In genomic region chr20:6925744-6926278, GRCh38 we compare ENCODE assay signal across 29 cellular contexts.
"Had no signal": no experiment of that assay in that cellular context is flagged by ENCODE, and none has a peak within 500 bp of the region (broad histone marks: within the 10 kb centered on the region; RNA-seq: fewer than 3 reads in every experiment).

No MANE protein-coding gene starts in this region.

- H3K36me3 Mint-ChIP-seq: stimulated activated memory B cell treated with anti-CD40 and anti-IgM and Interleukin-4, amounts not matched to agents 10 μg/mL and 1 μg/mL and 100 μg/mL, for 72 hours had no signal

- H3K4me1 ChIP-seq: left lung, lower lobe of right lung, pancreas, prostate gland, upper lobe of left lung had no signal

- H3K27ac Mint-ChIP-seq: activated CD4-positive, alpha-beta memory T cell treated with anti-CD3 and anti-CD28 coated beads, Interleukin-2, amount 10 ng/mL, durations not matched to agents 7 days and 5 days; activated CD4-positive, alpha-beta T cell treated with anti-CD3 and anti-CD28 coated beads, Interleukin-2, amount 10 ng/mL, durations not matched to agents 24 days and 14 days; activated T-cell treated with anti-CD3 and anti-CD28 coated beads, Interleukin-2, amount 50 U/mL, for 24 hours; endodermal cell; nephron; stimulated activated memory B cell treated with anti-CD40 and anti-IgM and Interleukin-4, amounts not matched to agents 10 μg/mL and 1 μg/mL and 100 μg/mL, for 72 hours; stimulated activated naive CD8-positive, alpha-beta T cell treated with anti-CD3 and anti-CD28 coated beads, Interleukin-15, amount 100 ng/mL, for 72 hours had no signal

- H3K9me3 ChIP-seq: left lung, lower lobe of right lung, pancreas, prostate gland, upper lobe of left lung, vagina had no signal

- H3K27me3 Mint-ChIP-seq: activated CD4-positive, alpha-beta memory T cell treated with anti-CD3 and anti-CD28 coated beads, Interleukin-2, amount 10 ng/mL, durations not matched to agents 7 days and 5 days; activated CD4-positive, alpha-beta T cell treated with anti-CD3 and anti-CD28 coated beads, Interleukin-2, amount 10 ng/mL, durations not matched to agents 24 days and 14 days; activated T-cell treated with anti-CD3 and anti-CD28 coated beads, Interleukin-2, amount 50 U/mL, for 24 hours; stimulated activated memory B cell treated with anti-CD40 and anti-IgM and Interleukin-4, amounts not matched to agents 10 μg/mL and 1 μg/mL and 100 μg/mL, for 72 hours; stimulated activated naive CD8-positive, alpha-beta T cell treated with anti-CD3 and anti-CD28 coated beads, Interleukin-15, amount 100 ng/mL, for 72 hours had no signal

- H3K27me3 ChIP-seq: brain microvascular endothelial cell, left lung, pancreas, upper lobe of left lung, vagina had no signal

- H3K4me1 Mint-ChIP-seq: activated CD4-positive, alpha-beta memory T cell treated with anti-CD3 and anti-CD28 coated beads, Interleukin-2, amount 10 ng/mL, durations not matched to agents 7 days and 5 days; activated CD4-positive, alpha-beta T cell treated with anti-CD3 and anti-CD28 coated beads, Interleukin-2, amount 10 ng/mL, durations not matched to agents 24 days and 14 days; stimulated activated memory B cell treated with anti-CD40 and anti-IgM and Interleukin-4, amounts not matched to agents 10 μg/mL and 1 μg/mL and 100 μg/mL, for 72 hours; stimulated activated naive CD8-positive, alpha-beta T cell treated with anti-CD3 and anti-CD28 coated beads, Interleukin-15, amount 100 ng/mL, for 72 hours had no signal

- H3K4me2 ChIP-seq: smooth muscle cell had no signal

- H3K27ac ChIP-seq: brain microvascular endothelial cell, left lung, lower lobe of right lung, pancreas, prostate gland, upper lobe of left lung, vagina had no signal

- DNase-seq: activated CD4-positive, alpha-beta memory T cell treated with anti-CD3 and anti-CD28 coated beads, Interleukin-2, amount 10 ng/mL, durations not matched to agents 7 days and 5 days; activated CD4-positive, alpha-beta T cell treated with anti-CD3 and anti-CD28 coated beads, Interleukin-2, amount 10 ng/mL, durations not matched to agents 24 days and 14 days; activated CD4-positive, CD25-positive, alpha-beta regulatory T cell treated with anti-CD3 and anti-CD28 coated beads, Interleukin-2, amount 50 U/mL, for 72 hours; activated CD8-positive, alpha-beta memory T cell treated with anti-CD3 and anti-CD28 coated beads, Interleukin-2, amount 50 U/mL, for 48 hours; activated gamma-delta T cell; activated naive CD4-positive, alpha-beta T cell treated with anti-CD3 and anti-CD28 coated beads, Interleukin-2, amount 50 U/mL, for 16 hours; activated T-cell treated with anti-CD3 and anti-CD28 coated beads, Interleukin-2, amount 50 U/mL, for 24 hours; amniotic stem cell; brain microvascular endothelial cell; central memory CD4-positive, alpha-beta T cell; endodermal cell; head of caudate nucleus; hypothalamus; left lung; lower lobe of right lung; pancreas; retina; stimulated activated CD4-positive, alpha-beta T cell treated with anti-CD3 and anti-CD28 coated beads, Interleukin-1b, Interleukin-23, amount 100 ng/mL, for 48 hours; stimulated activated CD4-positive, alpha-beta T cell treated with anti-CD3 and anti-CD28 coated beads, Interleukin-4, amount 100 ng/mL, for 4 hours; stimulated activated CD8-positive, alpha-beta memory T cell treated with anti-CD3 and anti-CD28 coated beads, Interleukin-4, amount 100 ng/mL, for 48 hours; stimulated activated naive CD8-positive, alpha-beta T cell treated with anti-CD3 and anti-CD28 coated beads, Interleukin-15, amount 100 ng/mL, for 72 hours; substantia nigra; T-helper 2 cell; upper lobe of left lung had no signal

- ATAC-seq: left lung; lower lobe of right lung; pancreas; stimulated activated memory B cell treated with anti-CD40 and anti-IgM and Interleukin-4, amounts not matched to agents 10 μg/mL and 1 μg/mL and 100 μg/mL, for 72 hours; stimulated activated naive CD8-positive, alpha-beta T cell treated with anti-CD3 and anti-CD28 coated beads, Interleukin-15, amount 100 ng/mL, for 72 hours had no signal

- H3K4me3 ChIP-seq: left lung, lower lobe of right lung, pancreas, prostate gland, smooth muscle cell, upper lobe of left lung had no signal

- H3K4me3 Mint-ChIP-seq: activated CD4-positive, alpha-beta memory T cell treated with anti-CD3 and anti-CD28 coated beads, Interleukin-2, amount 10 ng/mL, durations not matched to agents 7 days and 5 days; activated CD4-positive, alpha-beta T cell treated with anti-CD3 and anti-CD28 coated beads, Interleukin-2, amount 10 ng/mL, durations not matched to agents 24 days and 14 days; activated T-cell treated with anti-CD3 and anti-CD28 coated beads, Interleukin-2, amount 50 U/mL, for 24 hours; endodermal cell; nephron; stimulated activated memory B cell treated with anti-CD40 and anti-IgM and Interleukin-4, amounts not matched to agents 10 μg/mL and 1 μg/mL and 100 μg/mL, for 72 hours; stimulated activated naive CD8-positive, alpha-beta T cell treated with anti-CD3 and anti-CD28 coated beads, Interleukin-15, amount 100 ng/mL, for 72 hours had no signal

- H3K36me3 ChIP-seq: brain microvascular endothelial cell, left lung, lower lobe of right lung, pancreas, prostate gland, upper lobe of left lung, vagina had no signal
